In genomic region chr3:144931590-144931989, GRCh38 we compare ENCODE assay signal across 7 cellular contexts.
"Had no signal": no experiment of that assay in that cellular context is flagged by ENCODE, and none has a peak within 500 bp of the region (broad histone marks: within the 10 kb centered on the region; RNA-seq: fewer than 3 reads in every experiment).

No MANE protein-coding gene starts in this region.

- ATAC-seq: HCT116 had no signal

- H3K27ac Mint-ChIP-seq: HFFc6 had no signal

- H3K4me3 ChIP-seq: GM23248, HAP-1 had no signal

- H3K36me3 ChIP-seq: HAP-1 had no signal

- H3K9ac ChIP-seq: GM23248 had no signal

- H2AFZ ChIP-seq: GM23248 had no signal

- H3K27ac ChIP-seq: GM23248 had no signal

- H3K4me3 Mint-ChIP-seq: HFFc6 had no signal

- DNase-seq: GM23248, GOT3, H7, HCEC 1CT, HFFc6 had no signal
